ENCODE assay signal across 33 cellular contexts in genomic region chr12:366820-367219, GRCh38.
"Had no signal": no experiment of that assay in that cellular context is flagged by ENCODE, and none has a peak within 500 bp of the region (broad histone marks: within the 10 kb centered on the region; RNA-seq: fewer than 3 reads in every experiment).

No MANE protein-coding gene starts in this region.

- H3K4me3 ChIP-seq: coronary artery, dorsolateral prefrontal cortex, esophagus muscularis mucosa, gastrocnemius medialis, heart left ventricle had no signal

- H3K27ac Mint-ChIP-seq: activated CD4-positive, alpha-beta memory T cell treated with anti-CD3 and anti-CD28 coated beads for 36 hours; activated CD4-positive, alpha-beta T cell treated with anti-CD3 and anti-CD28 coated beads for 36 hours; activated CD4-positive, alpha-beta T cell treated with anti-CD3 and anti-CD28 coated beads, Interleukin-2, amount 10 ng/mL, durations not matched to agents 24 days and 14 days; activated CD8-positive, alpha-beta memory T cell treated with anti-CD3 and anti-CD28 coated beads, Interleukin-2, amount 10 ng/mL, durations not matched to agents 7 days and 5 days; activated CD8-positive, alpha-beta T cell treated with anti-CD3 and anti-CD28 coated beads, Interleukin-2, amount 10 ng/mL, durations not matched to agents 7 days and 5 days; activated naive CD8-positive, alpha-beta T cell; dendritic cell treated with granulocyte-macrophage colony-stimulating factor and Interleukin-4, amounts not matched to agents 40 ng/mL and 50 ng/mL, for 4 days; endodermal cell; T-helper 17 cell; T-helper 2 cell treated with Interferon-gamma antibody and Interleukin-4, amounts not matched to agents 5 μg/mL and 100 μg/mL, for 36 hours had no signal

- H3K4me3 Mint-ChIP-seq: activated CD4-positive, alpha-beta memory T cell treated with anti-CD3 and anti-CD28 coated beads for 36 hours; activated CD4-positive, alpha-beta T cell treated with anti-CD3 and anti-CD28 coated beads for 36 hours; activated CD4-positive, alpha-beta T cell treated with anti-CD3 and anti-CD28 coated beads, Interleukin-2, amount 10 ng/mL, durations not matched to agents 24 days and 14 days; activated CD8-positive, alpha-beta memory T cell treated with anti-CD3 and anti-CD28 coated beads, Interleukin-2, amount 10 ng/mL, durations not matched to agents 7 days and 5 days; activated CD8-positive, alpha-beta T cell treated with anti-CD3 and anti-CD28 coated beads, Interleukin-2, amount 10 ng/mL, durations not matched to agents 7 days and 5 days; activated naive CD8-positive, alpha-beta T cell; activated T-helper 17 cell treated with anti-CD3 and anti-CD28 coated beads, Interleukin-2, amount 50 U/mL, for 72 hours; central memory CD8-positive, alpha-beta T cell; dendritic cell treated with granulocyte-macrophage colony-stimulating factor and Interleukin-4, amounts not matched to agents 40 ng/mL and 50 ng/mL, for 4 days; endodermal cell; T-helper 17 cell; T-helper 2 cell treated with Interferon-gamma antibody and Interleukin-4, amounts not matched to agents 5 μg/mL and 100 μg/mL, for 36 hours had no signal

- ATAC-seq: activated CD4-positive, alpha-beta T cell treated with anti-CD3 and anti-CD28 coated beads for 36 hours; activated CD8-positive, alpha-beta memory T cell treated with anti-CD3 and anti-CD28 coated beads, Interleukin-2, amount 10 ng/mL, durations not matched to agents 7 days and 5 days; activated CD8-positive, alpha-beta T cell treated with anti-CD3 and anti-CD28 coated beads, Interleukin-2, amount 10 ng/mL, durations not matched to agents 7 days and 5 days; activated T-helper 17 cell treated with anti-CD3 and anti-CD28 coated beads, Interleukin-2, amount 50 U/mL, for 72 hours; foreskin keratinocyte; gastrocnemius medialis; heart left ventricle; T-helper 17 cell had no signal

- H3K4me1 Mint-ChIP-seq: activated CD4-positive, alpha-beta T cell treated with anti-CD3 and anti-CD28 coated beads for 36 hours; activated CD4-positive, alpha-beta T cell treated with anti-CD3 and anti-CD28 coated beads, Interleukin-2, amount 10 ng/mL, durations not matched to agents 24 days and 14 days; activated CD8-positive, alpha-beta memory T cell treated with anti-CD3 and anti-CD28 coated beads, Interleukin-2, amount 10 ng/mL, durations not matched to agents 7 days and 5 days; activated T-helper 17 cell treated with anti-CD3 and anti-CD28 coated beads, Interleukin-2, amount 50 U/mL, for 72 hours; endodermal cell had no signal

- H3K9me3 Mint-ChIP-seq: activated T-helper 17 cell treated with anti-CD3 and anti-CD28 coated beads, Interleukin-2, amount 50 U/mL, for 72 hours; central memory CD8-positive, alpha-beta T cell had no signal

- H3K4me1 ChIP-seq: esophagus muscularis mucosa, foreskin keratinocyte, gastrocnemius medialis, heart left ventricle had no signal

- FAIRE-seq: astrocyte, bronchial epithelial cell had no signal

- DNase-seq: activated CD4-positive, alpha-beta memory T cell treated with anti-CD3 and anti-CD28 coated beads for 36 hours; activated CD4-positive, alpha-beta T cell treated with anti-CD3 and anti-CD28 coated beads for 36 hours; activated CD4-positive, alpha-beta T cell treated with anti-CD3 and anti-CD28 coated beads, Interleukin-2, amount 10 ng/mL, durations not matched to agents 24 days and 14 days; activated CD4-positive, CD25-positive, alpha-beta regulatory T cell; activated CD4-positive, CD25-positive, alpha-beta regulatory T cell treated with anti-CD3 and anti-CD28 coated beads, Interleukin-2, amount 50 U/mL, for 72 hours; activated CD8-positive, alpha-beta memory T cell treated with anti-CD3 and anti-CD28 coated beads, Interleukin-2, amount 10 ng/mL, durations not matched to agents 7 days and 5 days; activated CD8-positive, alpha-beta memory T cell treated with anti-CD3 and anti-CD28 coated beads, Interleukin-2, amount 50 U/mL, for 4 hours; activated CD8-positive, alpha-beta T cell treated with anti-CD3 and anti-CD28 coated beads, Interleukin-2, amount 10 ng/mL, durations not matched to agents 7 days and 5 days; activated effector memory CD4-positive, alpha-beta T cell treated with Interleukin-2 at 50 U/mL for 16 hours; activated gamma-delta T cell treated with Interleukin-2 at 50 U/mL for 16 hours; activated naive CD4-positive, alpha-beta T cell treated with anti-CD3 and anti-CD28 coated beads, Interleukin-2, amount 50 U/mL, for 16 hours; activated naive CD4-positive, alpha-beta T cell treated with Interleukin-2 at 50 U/mL for 16 hours; activated T-cell treated with anti-CD3 and anti-CD28 coated beads, Interleukin-2, amount 50 U/mL, for 1 hour; amniotic stem cell; anterior cingulate cortex; brain microvascular endothelial cell; dorsolateral prefrontal cortex; effector memory CD4-positive, alpha-beta T cell; endodermal cell; foreskin keratinocyte; gastrocnemius medialis; glutamatergic neuron; heart left ventricle; T-helper 17 cell had no signal

- H3K27me3 Mint-ChIP-seq: activated CD4-positive, alpha-beta memory T cell treated with anti-CD3 and anti-CD28 coated beads for 36 hours; activated CD4-positive, alpha-beta T cell treated with anti-CD3 and anti-CD28 coated beads for 36 hours; activated CD4-positive, alpha-beta T cell treated with anti-CD3 and anti-CD28 coated beads, Interleukin-2, amount 10 ng/mL, durations not matched to agents 24 days and 14 days; activated CD8-positive, alpha-beta memory T cell treated with anti-CD3 and anti-CD28 coated beads, Interleukin-2, amount 10 ng/mL, durations not matched to agents 7 days and 5 days; activated naive CD8-positive, alpha-beta T cell; activated T-helper 17 cell treated with anti-CD3 and anti-CD28 coated beads, Interleukin-2, amount 50 U/mL, for 72 hours; central memory CD8-positive, alpha-beta T cell; dendritic cell treated with granulocyte-macrophage colony-stimulating factor and Interleukin-4, amounts not matched to agents 40 ng/mL and 50 ng/mL, for 4 days; T-helper 17 cell had no signal

- H3K27ac ChIP-seq: brain microvascular endothelial cell, coronary artery, dorsolateral prefrontal cortex, esophagus muscularis mucosa, foreskin keratinocyte, gastrocnemius medialis, heart left ventricle had no signal
